Comparison of ENCODE assay signal across 9 cellular contexts in genomic region chr5:141050622-141051525, GRCh38. TPM values are rescaled to one million over a fixed set of nuclear protein-coding genes. Genes with fewer than 3 reads are reported as not detected.
DNase-seq lines count a peak whose midpoint lies in the region; TF ChIP-seq lines count a peak whose summit lies in the region.
"Had no signal": no experiment of that assay in that cellular context is flagged by ENCODE, and none has a peak within 500 bp of the region (broad histone marks: within the 10 kb centered on the region; RNA-seq: fewer than 3 reads in every experiment).

TSS of gene PCDHB1 (plus strand) at chr5:141051374. CDS start at chr5:141051471, 97 bp downstream.

- POLR2A ChIA-PET in HEK293 (lab: Yijun Ruan, JAX): no interaction called here

- H3K4me3 ChIP-seq in HEK293 (ENCODE audit: low read depth, low read length) (peak within 1 kb of the TSS; percentile 39), Peyer's patch (peak within 1 kb of the TSS in 3 of 4 donors; percentile 1 to 40 (median 36)), right atrium auricular region (peak within 1 kb of the TSS; percentile 23 to 44), retinal pigment epithelial cell (ENCODE audit: low read length) (peak within 1 kb of the TSS; percentile 18)

- CTCF ChIA-PET in HEK293 (lab: Yijun Ruan, JAX): interaction anchor here (0.6 to 1.9 kb wide), 3 partner anchors 9 to 182 kb away, joined by 3 to 7 read pairs (median 3); partner anchors contain the start of gene PCDHA11

- H3K36me3 ChIP-seq in HEK293 (ENCODE audit: control insufficient read depth in 2 of 2, insufficient read depth in 1 of 2, low read length in 2 of 2) (no peaks in the 10 kb centered on the region), Peyer's patch (no peaks in the 10 kb centered on the region), right atrium auricular region (no peaks in the 10 kb centered on the region)

- H3K27ac ChIP-seq in HEK293 (ENCODE audit: extremely low read depth, low read depth, low read length): no peak within 1 kb of the TSS
- H3K27ac ChIP-seq in Peyer's patch: no peak within 1 kb of the TSS
- no peak within 1 kb of the TSS for H3K27ac ChIP-seq in right atrium auricular region

- H3K27me3 ChIP-seq in Peyer's patch (no peaks in the 10 kb centered on the region), right atrium auricular region (no peaks in the 10 kb centered on the region)

- no peak for TF ChIP-seq POLR2A in Peyer's patch (IDR thresholded peaks at IDR 0.05)

- no peaks in the 10 kb centered on the region for H3K9me3 ChIP-seq in HEK293 (ENCODE audit: control insufficient read depth, insufficient read depth, low read depth, low read length)
- no peaks in the 10 kb centered on the region for H3K9me3 ChIP-seq in Peyer's patch
- H3K9me3 ChIP-seq in right atrium auricular region: no peaks in the 10 kb centered on the region

- DNase-seq in Peyer's patch (no peak), right atrium auricular region (ENCODE audit: low spot score) (no peak), retinal pigment epithelial cell (ENCODE audit: low read depth) (no peak), DMS153 (lab: John Stamatoyannopoulos, UW) (no peak), SIG-M5 (lab: John Stamatoyannopoulos, UW) (no peak), KG1 (lab: John Stamatoyannopoulos, UW) (no peak), GM10266 (ENCODE audit: extremely low spot score) (no peak)
- DNase-seq: NCI-H1436 treated with DMSO at 0.1 percent for 48 hours had no signal

- TF ChIP-seq CTCF in HEK293 (tag by site-specific recombination; IDR thresholded peaks at IDR 0.05) (no peak), Peyer's patch (IDR thresholded peaks at IDR 0.05) (no peak), right atrium auricular region (IDR thresholded peaks at IDR 0.05) (no peak), retinal pigment epithelial cell (conservative IDR thresholded peaks at IDR 0.05; ENCODE audit: low read depth, low read length) (no peak), GM10266 (IDR thresholded peaks at IDR 0.05; ENCODE audit: control insufficient read depth, insufficient read depth, low read depth, missing control alignments) (no peak)

- H3K4me1 ChIP-seq in HEK293 (ENCODE audit: control insufficient read depth, insufficient read depth, low read length) (no peaks in the 10 kb centered on the region), Peyer's patch (no peaks in the 10 kb centered on the region), right atrium auricular region (peaks cover 0 to 3% of the 10 kb centered on the region in 2 donors)

TF ChIP-seq in HEK293, 187 proteins besides CTCF, POLR2A, EP300 and RAD21:
- TF ChIP-seq ZNF248 (tag by site-specific recombination; IDR thresholded peaks at IDR 0.05) (no peak), ZNF394 (tag by site-specific recombination; IDR thresholded peaks at IDR 0.05; ENCODE audit: borderline replicate concordance) (no peak), SCRT1 (tag by site-specific recombination; IDR thresholded peaks at IDR 0.05; ENCODE audit: borderline replicate concordance) (0 out of 2 replicates have a peak, but pooled peaks have one; percentile 52), ZNF23 (tag by site-specific recombination; IDR thresholded peaks at IDR 0.05; ENCODE audit: borderline replicate concordance) (no peak), SCRT2 (tag by site-specific recombination; IDR thresholded peaks at IDR 0.05) (peak; percentile 98), ZNF473 (tag by site-specific recombination; IDR thresholded peaks at IDR 0.05) (no peak), IKZF3 (tag by site-specific recombination; IDR thresholded peaks at IDR 0.05) (no peak)
TF ChIP-seq in HEK293: peak in this region for 2.

RNA-seq across cellular contexts. Expression of gene PCDHB1, which starts in this region (rescaled TPM):
- total RNA-seq in Peyer's patch (not detected), right atrium auricular region (not detected)
